8 cellular contexts compared by ENCODE assay signal in the genomic region with DNA sequence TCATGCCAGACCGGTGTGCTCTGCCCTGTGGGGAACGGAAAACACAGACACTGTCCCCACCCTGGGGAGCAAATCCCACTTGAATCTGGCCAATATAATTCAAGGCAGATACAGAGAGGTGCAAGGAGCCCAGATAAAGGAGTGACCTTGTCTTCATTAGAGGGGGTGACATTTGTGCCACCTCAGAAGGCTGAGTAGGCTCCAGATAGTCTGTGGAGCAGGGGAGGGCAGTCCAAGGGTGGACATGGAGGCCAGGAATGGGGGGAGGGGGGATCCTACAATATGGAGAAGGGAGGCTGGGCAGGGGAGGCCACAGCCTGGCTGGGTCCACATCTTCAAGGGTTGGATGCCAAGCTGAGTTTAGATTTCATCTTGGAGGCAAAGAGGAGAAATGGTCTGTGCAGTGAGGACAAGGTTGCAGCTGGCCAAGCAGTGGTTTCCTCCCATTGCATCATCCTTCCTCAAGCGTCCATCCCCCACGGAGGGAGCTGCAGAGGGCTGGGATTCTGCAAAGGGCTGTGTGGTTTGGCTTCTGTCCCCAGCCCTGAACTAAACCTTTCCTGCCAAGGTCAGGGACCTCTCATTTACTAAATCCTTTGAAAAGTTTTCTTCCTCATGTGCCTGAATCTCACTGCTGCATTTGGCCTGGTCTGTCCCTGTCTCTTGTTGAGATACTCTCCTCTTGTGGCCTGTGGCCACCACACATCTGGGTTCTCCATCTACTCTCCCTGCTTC.
DNase-seq lines count a peak whose midpoint lies in the region; ATAC-seq and TF ChIP-seq lines count a peak whose summit lies in the region.

No MANE protein-coding gene starts in this region.

- TF ChIP-seq EP300 in stomach (IDR thresholded peaks at IDR 0.05): no peak

- ATAC-seq in heart left ventricle: peak; percentile 84 to 92 (median 88)
- no peak for ATAC-seq in GM21576 (IDR thresholded peaks at IDR 0.05; ENCODE audit: unreplicated experiment)

- H3K4me3 Mint-ChIP-seq in T-helper 1 cell treated with Interleukin-12 subunit alpha and Interleukin-12 subunit beta and Interleukin-4 antibody, amounts not matched to agents 30 μg/mL and 1 μg/mL, for 36 hours: no peak overlapping the region

- H3K9me3 Mint-ChIP-seq in T-helper 1 cell treated with Interleukin-12 subunit alpha and Interleukin-12 subunit beta and Interleukin-4 antibody, amounts not matched to agents 30 μg/mL and 1 μg/mL, for 36 hours: no peaks in the 10 kb centered on the region

- H3K36me3 Mint-ChIP-seq in T-helper 1 cell treated with Interleukin-12 subunit alpha and Interleukin-12 subunit beta and Interleukin-4 antibody, amounts not matched to agents 30 μg/mL and 1 μg/mL, for 36 hours (ENCODE audit: low read depth): no peaks in the 10 kb centered on the region

- H3K9me3 ChIP-seq in heart left ventricle: peaks cover 0 to 5% (median 0%) of the 10 kb centered on the region in 12 donors
- H3K9me3 ChIP-seq in stomach: no peaks in the 10 kb centered on the region

- peak overlapping the region; percentile 22 for H3K27ac Mint-ChIP-seq in T-helper 1 cell treated with Interleukin-12 subunit alpha and Interleukin-12 subunit beta and Interleukin-4 antibody, amounts not matched to agents 30 μg/mL and 1 μg/mL, for 36 hours

- H3K27me3 ChIP-seq in HL-60 (ENCODE audit: insufficient read depth, poor library complexity, severe bottlenecking) (no peaks in the 10 kb centered on the region), heart left ventricle (no peaks in the 10 kb centered on the region), stomach (no peaks in the 10 kb centered on the region)

- H3K36me3 ChIP-seq in heart left ventricle: no peaks in the 10 kb centered on the region
- no peaks in the 10 kb centered on the region for H3K36me3 ChIP-seq in stomach

- intact Hi-C loops in heart left ventricle (cut with DNase I) (loop anchor here in 5 of 10 donors (2.0 to 10.0 kb wide), 5 partner anchors 35 to 107 kb away; no protein-coding TSS in a partner anchor), stomach (cut with DNase I; ENCODE audit: low total_unique reads) (loop anchor here (10.0 kb wide), 1 partner anchor 97 kb away; no protein-coding TSS in a partner anchor)

- peaks cover 3% of the 10 kb centered on the region for H3K4me1 Mint-ChIP-seq in T-helper 1 cell treated with Interleukin-12 subunit alpha and Interleukin-12 subunit beta and Interleukin-4 antibody, amounts not matched to agents 30 μg/mL and 1 μg/mL, for 36 hours (ENCODE audit: low read depth)

- TF ChIP-seq CTCF in HL-60 (IDR thresholded peaks at IDR 0.05; ENCODE audit: insufficient read depth, low read length): no peak
- no peak for TF ChIP-seq CTCF in heart left ventricle (IDR thresholded peaks at IDR 0.05)
- no peak for TF ChIP-seq CTCF in stomach (IDR thresholded peaks at IDR 0.05)

- H3K4me3 ChIP-seq in HL-60 (replicated peaks; ENCODE audit: insufficient read depth, low read length) (no peak overlapping the region), heart left ventricle (no peak overlapping the region), stomach (no peak overlapping the region)

- peaks cover 0 to 71% (median 53%) of the 10 kb centered on the region in 12 donors for H3K4me1 ChIP-seq in heart left ventricle
- H3K4me1 ChIP-seq in stomach: peaks cover 8 to 41% (median 18%) of the 10 kb centered on the region in 4 donors

- DNase-seq in HL-60 (ENCODE audit: low read depth in 1 of 2, low spot score in 1 of 2) (peak; percentile 56 to 86), heart left ventricle (peak; percentile 86 to 93 (median 87)), stomach (peak; percentile 55), NCI-H1436 treated with DMSO at 0.1 percent for 48 hours (lab: John Stamatoyannopoulos, UW) (no peak), NCI-H1436 (lab: John Stamatoyannopoulos, UW) (no peak), NCI-H1092 treated with DMSO at 0.1 percent for 48 hours (lab: John Stamatoyannopoulos, UW) (no peak)

- H3K27ac ChIP-seq in HL-60 (replicated peaks) (peak overlapping the region; percentile 41), heart left ventricle (peak overlapping the region; percentile 43 to 92 (median 81)), stomach (peak overlapping the region; percentile 39 to 73 (median 59))

- WGBS in heart left ventricle, 4 donors: 35 to 50% (median 41%) methylated on average over 4 of the region's 4 CpGs
- WGBS in stomach, 5 donors: 30 to 47% (median 42%) methylated on average over 4 of the region's 4 CpGs

- TF ChIP-seq POLR2A in heart left ventricle (IDR thresholded peaks at IDR 0.05) (no peak), stomach (IDR thresholded peaks at IDR 0.05) (no peak)

- peaks cover 12% of the 10 kb centered on the region for H3K27me3 Mint-ChIP-seq in T-helper 1 cell treated with Interleukin-12 subunit alpha and Interleukin-12 subunit beta and Interleukin-4 antibody, amounts not matched to agents 30 μg/mL and 1 μg/mL, for 36 hours (ENCODE audit: low read depth)

Comparison
In these comparisons a context has a peak if more than half of its experiments do, and no peak if none do; other contexts are left out.
1. DNase-seq: peak in HL-60 (2 of 2), heart left ventricle (5 of 5) and stomach (single experiment); none in NCI-H1436 treated with DMSO at 0.1 percent for 48 hours (single experiment), NCI-H1436 (single experiment) and NCI-H1092 treated with DMSO at 0.1 percent for 48 hours (single experiment).
2. Peak in every context shown above with its lines, with median percentiles within 50 percentile points of each other: H3K27ac ChIP-seq.